In the genomic region with DNA sequence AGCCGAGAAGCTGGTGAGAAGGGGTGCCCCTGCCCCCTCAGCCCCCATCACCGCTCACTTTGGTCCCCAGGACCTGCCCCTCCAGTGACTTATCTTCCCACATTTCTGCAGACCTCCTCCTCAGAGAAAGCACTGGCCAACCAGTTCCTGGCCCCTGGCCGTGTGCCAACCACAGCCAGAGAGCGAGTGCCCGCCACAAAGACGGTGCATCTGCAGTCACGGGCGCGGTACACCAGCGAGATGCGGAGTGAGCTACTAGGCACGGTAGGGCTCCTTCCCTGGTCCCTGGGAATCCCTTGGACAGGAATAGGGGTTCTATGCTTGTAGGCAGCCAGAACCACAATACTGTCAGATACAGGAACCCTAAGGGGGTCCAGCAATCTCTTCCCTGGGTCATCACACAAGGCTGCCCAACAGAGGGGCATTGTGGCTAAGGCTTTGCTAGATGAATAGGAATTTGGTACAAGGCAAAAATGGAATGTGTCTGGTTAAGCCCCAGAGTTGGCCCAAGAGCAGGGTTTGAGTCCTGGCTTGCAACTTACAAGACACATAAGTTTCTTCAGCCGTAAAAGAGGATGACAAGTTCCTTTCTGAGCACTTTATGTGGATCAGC, we compare ENCODE assay signal across 1 cellular context.
TF ChIP-seq lines count a peak whose summit lies in the region.

No MANE protein-coding gene starts in this region.

TF ChIP-seq in IMR-90, 13 proteins besides CTCF, POLR2A, EP300 and RAD21:
- TF ChIP-seq SMC3 (IDR thresholded peaks at IDR 0.05; ENCODE audit: low read depth, low read length) (no peak), MAZ (IDR thresholded peaks at IDR 0.05; ENCODE audit: borderline replicate concordance, low read depth, low read length) (no peak), MAFK (IDR thresholded peaks at IDR 0.05; ENCODE audit: low read depth, low read length) (no peak), RFX5 (IDR thresholded peaks at IDR 0.05; ENCODE audit: low read depth, low read length) (no peak), BHLHE40 (IDR thresholded peaks at IDR 0.05; ENCODE audit: low read depth, low read length) (no peak), FOS (IDR thresholded peaks at IDR 0.05; ENCODE audit: low read depth, low read length) (no peak), RCOR1 (IDR thresholded peaks at IDR 0.05; ENCODE audit: insufficient replicate concordance, low read length) (no peak), NFE2L2 (IDR thresholded peaks at IDR 0.05; ENCODE audit: low read depth, low read length) (no peak)
- TF ChIP-seq, protein P1, sequence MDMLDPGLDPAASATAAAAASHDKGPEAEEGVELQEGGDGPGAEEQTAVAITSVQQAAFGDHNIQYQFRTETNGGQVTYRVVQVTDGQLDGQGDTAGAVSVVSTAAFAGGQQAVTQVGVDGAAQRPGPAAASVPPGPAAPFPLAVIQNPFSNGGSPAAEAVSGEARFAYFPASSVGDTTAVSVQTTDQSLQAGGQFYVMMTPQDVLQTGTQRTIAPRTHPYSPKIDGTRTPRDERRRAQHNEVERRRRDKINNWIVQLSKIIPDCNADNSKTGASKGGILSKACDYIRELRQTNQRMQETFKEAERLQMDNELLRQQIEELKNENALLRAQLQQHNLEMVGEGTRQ (IDR thresholded peaks at IDR 0.05; ENCODE audit: low read depth, low read length): no peak
TF ChIP-seq in IMR-90: peak in this region for 0.
